1 cellular context compared by ENCODE assay signal in the genomic region with DNA sequence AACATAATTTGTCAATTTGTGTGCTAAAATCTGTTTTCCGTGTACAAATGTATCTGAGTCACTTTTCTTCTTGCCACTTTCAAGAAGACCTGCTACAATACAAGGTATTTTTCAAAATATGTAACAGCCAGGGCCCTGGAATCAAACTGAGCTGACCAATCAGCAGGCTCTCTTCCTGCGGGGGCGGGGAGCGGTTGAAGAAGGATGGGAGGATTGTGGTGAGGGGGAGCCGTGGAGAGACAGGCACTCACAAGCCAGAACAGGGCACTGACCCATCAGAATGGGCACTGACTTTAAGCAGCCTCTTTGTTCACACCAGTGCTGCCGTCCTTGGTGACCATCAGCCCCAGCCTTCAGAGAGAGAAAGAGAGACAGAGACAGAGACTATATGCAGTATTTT.
TF ChIP-seq lines count a peak whose summit lies in the region.

No MANE protein-coding gene starts in this region.

TF ChIP-seq in IMR-90, 13 proteins besides CTCF, POLR2A, EP300 and RAD21:
- TF ChIP-seq, protein P1, sequence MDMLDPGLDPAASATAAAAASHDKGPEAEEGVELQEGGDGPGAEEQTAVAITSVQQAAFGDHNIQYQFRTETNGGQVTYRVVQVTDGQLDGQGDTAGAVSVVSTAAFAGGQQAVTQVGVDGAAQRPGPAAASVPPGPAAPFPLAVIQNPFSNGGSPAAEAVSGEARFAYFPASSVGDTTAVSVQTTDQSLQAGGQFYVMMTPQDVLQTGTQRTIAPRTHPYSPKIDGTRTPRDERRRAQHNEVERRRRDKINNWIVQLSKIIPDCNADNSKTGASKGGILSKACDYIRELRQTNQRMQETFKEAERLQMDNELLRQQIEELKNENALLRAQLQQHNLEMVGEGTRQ (IDR thresholded peaks at IDR 0.05; ENCODE audit: low read depth, low read length), result no peak
- TF ChIP-seq NFE2L2 (IDR thresholded peaks at IDR 0.05; ENCODE audit: low read depth, low read length), result no peak
- TF ChIP-seq CHD1 (IDR thresholded peaks at IDR 0.05; ENCODE audit: low read depth, low read length), result no peak
- no peak for TF ChIP-seq BHLHE40 (IDR thresholded peaks at IDR 0.05; ENCODE audit: low read depth, low read length)
- no peak for TF ChIP-seq MAZ (IDR thresholded peaks at IDR 0.05; ENCODE audit: borderline replicate concordance, low read depth, low read length)
- no peak for TF ChIP-seq RCOR1 (IDR thresholded peaks at IDR 0.05; ENCODE audit: insufficient replicate concordance, low read length)
- TF ChIP-seq MXI1 (IDR thresholded peaks at IDR 0.05; ENCODE audit: borderline replicate concordance, low read depth, low read length), result no peak
- TF ChIP-seq, protein P2, sequence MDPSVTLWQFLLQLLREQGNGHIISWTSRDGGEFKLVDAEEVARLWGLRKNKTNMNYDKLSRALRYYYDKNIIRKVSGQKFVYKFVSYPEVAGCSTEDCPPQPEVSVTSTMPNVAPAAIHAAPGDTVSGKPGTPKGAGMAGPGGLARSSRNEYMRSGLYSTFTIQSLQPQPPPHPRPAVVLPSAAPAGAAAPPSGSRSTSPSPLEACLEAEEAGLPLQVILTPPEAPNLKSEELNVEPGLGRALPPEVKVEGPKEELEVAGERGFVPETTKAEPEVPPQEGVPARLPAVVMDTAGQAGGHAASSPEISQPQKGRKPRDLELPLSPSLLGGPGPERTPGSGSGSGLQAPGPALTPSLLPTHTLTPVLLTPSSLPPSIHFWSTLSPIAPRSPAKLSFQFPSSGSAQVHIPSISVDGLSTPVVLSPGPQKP (IDR thresholded peaks at IDR 0.05; ENCODE audit: borderline replicate concordance, low read depth, low read length), result no peak
- TF ChIP-seq CEBPB (IDR thresholded peaks at IDR 0.05; ENCODE audit: low read depth, low read length), result no peak
- no peak for TF ChIP-seq SMC3 (IDR thresholded peaks at IDR 0.05; ENCODE audit: low read depth, low read length)
- TF ChIP-seq MAFK (IDR thresholded peaks at IDR 0.05; ENCODE audit: low read depth, low read length), result no peak
